21 cellular contexts compared by ENCODE assay signal in genomic region chr1:230375149-230375548, GRCh38. TPM values are rescaled to one million over a fixed set of nuclear protein-coding genes. Genes with fewer than 3 reads are reported as not detected.
"Had no signal": no experiment of that assay in that cellular context is flagged by ENCODE, and none has a peak within 500 bp of the region (broad histone marks: within the 10 kb centered on the region; RNA-seq: fewer than 3 reads in every experiment).

No MANE protein-coding gene starts in this region.

- DNase-seq: activated CD4-positive, alpha-beta memory T cell treated with anti-CD3 and anti-CD28 coated beads, Interleukin-2, amount 10 ng/mL, durations not matched to agents 7 days and 5 days; activated CD4-positive, alpha-beta T cell treated with anti-CD3 and anti-CD28 coated beads for 1 hour; activated CD4-positive, alpha-beta T cell treated with anti-CD3 and anti-CD28 coated beads, Interleukin-2, amount 10 ng/mL, durations not matched to agents 7 days and 5 days; activated CD8-positive, alpha-beta memory T cell treated with anti-CD3 and anti-CD28 coated beads, Interleukin-2, amount 50 U/mL, for 48 hours; activated gamma-delta T cell; activated naive CD4-positive, alpha-beta T cell treated with anti-CD3 and anti-CD28 coated beads, Interleukin-2, amount 10 ng/mL, durations not matched to agents 7 days and 5 days; activated naive CD8-positive, alpha-beta T cell treated with anti-CD3 and anti-CD28 coated beads, Interleukin-2, amount 10 ng/mL, durations not matched to agents 7 days and 5 days; activated T-cell treated with anti-CD3 and anti-CD28 coated beads, Interleukin-2, amount 50 U/mL, for 24 hours; dermis blood vessel endothelial cell; effector CD8-positive, alpha-beta T cell; esophagus squamous epithelium; foreskin melanocyte; naive thymus-derived CD4-positive, alpha-beta T cell; small intestine; stimulated activated CD4-positive, alpha-beta T cell treated with anti-CD3 and anti-CD28 coated beads, Interleukin-4, amount 100 ng/mL, for 24 hours; T-helper 2 cell had no signal

- H3K4me1 ChIP-seq: esophagus squamous epithelium had no signal

- H3K27me3 ChIP-seq: thyroid gland had no signal

- H3K4me3 ChIP-seq: esophagus squamous epithelium, heart right ventricle, thyroid gland had no signal

- H3K27ac ChIP-seq: epithelial cell of prostate, esophagus squamous epithelium had no signal

- ATAC-seq: naive thymus-derived CD4-positive, alpha-beta T cell; stimulated activated effector memory CD8-positive, alpha-beta T cell treated with anti-CD3 and anti-CD28 coated beads, Interleukin-12 subunit alpha, Interleukin-12 subunit beta, amount 100 ng/mL, for 72 hours; WTC11 had no signal

- H3K9me3 ChIP-seq: thyroid gland had no signal

- H3K36me3 ChIP-seq: esophagus squamous epithelium, heart right ventricle, thyroid gland had no signal

RNA-seq across cellular contexts. Expression of gene PGBD5, which starts 51.0 kb away (rescaled TPM):
- total RNA-seq: activated CD4-positive, alpha-beta memory T cell treated with anti-CD3 and anti-CD28 coated beads, Interleukin-2, amount 10 ng/mL, durations not matched to agents 7 days and 5 days; activated CD4-positive, alpha-beta T cell treated with anti-CD3 and anti-CD28 coated beads, Interleukin-2, amount 10 ng/mL, durations not matched to agents 7 days and 5 days; activated naive CD8-positive, alpha-beta T cell treated with anti-CD3 and anti-CD28 coated beads, Interleukin-2, amount 10 ng/mL, durations not matched to agents 7 days and 5 days had no signal
- polyA plus RNA-seq: naive thymus-derived CD4-positive, alpha-beta T cell had no signal
